Comparison of ENCODE assay signal across 8 cellular contexts in genomic region chr15:89442671-89443307, GRCh38. TPM values are rescaled to one million over a fixed set of nuclear protein-coding genes. Genes with fewer than 3 reads are reported as not detected.
DNase-seq lines count a peak whose midpoint lies in the region; ATAC-seq and TF ChIP-seq lines count a peak whose summit lies in the region.

No MANE protein-coding gene starts in this region.

- no peaks in the 10 kb centered on the region for H3K4me1 ChIP-seq in GM23248 (ENCODE audit: insufficient read depth)

- ATAC-seq in GM19452 (IDR thresholded peaks at IDR 0.05; ENCODE audit: unreplicated experiment), result no peak

- H3K27ac Mint-ChIP-seq in CD14-positive monocyte, result no peak overlapping the region
- H3K27ac Mint-ChIP-seq in activated naive CD8-positive, alpha-beta T cell treated with anti-CD3 and anti-CD28 coated beads for 36 hours, result no peak overlapping the region

- H3K4me1 Mint-ChIP-seq in CD14-positive monocyte, result peaks cover 14% of the 10 kb centered on the region
- H3K4me1 Mint-ChIP-seq in activated naive CD8-positive, alpha-beta T cell treated with anti-CD3 and anti-CD28 coated beads for 36 hours, result no peaks in the 10 kb centered on the region

- no peaks in the 10 kb centered on the region for H3K9me2 ChIP-seq in GM23248 (ENCODE audit: insufficient read depth)

- peaks cover 62% of the 10 kb centered on the region for H3K27me3 ChIP-seq in GM23248 (replicated peaks; ENCODE audit: insufficient read depth)

- H2AFZ ChIP-seq in GM23248, result no peak overlapping the region

- H3K4me2 ChIP-seq in GM23248 (ENCODE audit: unreplicated experiment), result no peak overlapping the region

- H3K9me3 ChIP-seq in GM23248 (ENCODE audit: low read depth), result no peaks in the 10 kb centered on the region

- DNase-seq in CD14-positive monocyte (ENCODE audit: low spot score) (no peak), GM23248 (peak; percentile 67), NOMO-1 treated with DMSO at 0.1 percent for 48 hours (lab: John Stamatoyannopoulos, UW; ENCODE audit: unreplicated experiment) (peak; percentile 60), iPS-NIHi7 (ENCODE audit: extremely low spot score) (peak; percentile 90), NCI-H2029 (lab: John Stamatoyannopoulos, UW) (no peak)
- peak; percentile 50 for DNase-seq in activated naive CD8-positive, alpha-beta T cell treated with anti-CD3 and anti-CD28 coated beads for 36 hours
- DNase-seq in stimulated activated CD8-positive, alpha-beta memory T cell treated with anti-CD3 and anti-CD28 coated beads, Interleukin-2, amount 100 ng/mL, for 48 hours (ENCODE audit: low read depth in 2 of 2), result peak; percentile 53 to 64

- H3K9ac ChIP-seq in GM23248, result no peak overlapping the region

- TF ChIP-seq CTCF in CD14-positive monocyte (IDR thresholded peaks at IDR 0.05), result peak; percentile 86

- no peaks in the 10 kb centered on the region for H3K79me2 ChIP-seq in GM23248 (ENCODE audit: insufficient read depth)

- H3K9me3 Mint-ChIP-seq in CD14-positive monocyte, result peaks cover 0 to 2% (median 0%) of the 10 kb centered on the region in 7 donors
- no peaks in the 10 kb centered on the region for H3K9me3 Mint-ChIP-seq in activated naive CD8-positive, alpha-beta T cell treated with anti-CD3 and anti-CD28 coated beads for 36 hours

- no peak overlapping the region for H3K4me3 ChIP-seq in GM23248

- H3K36me3 Mint-ChIP-seq in CD14-positive monocyte, result peaks cover 0 to 2% of the 10 kb centered on the region in 2 donors
- H3K36me3 Mint-ChIP-seq in activated naive CD8-positive, alpha-beta T cell treated with anti-CD3 and anti-CD28 coated beads for 36 hours, result no peaks in the 10 kb centered on the region

- in situ Hi-C loops in GM23248 (cut with MboI), result no loop called here

- H3K36me3 ChIP-seq in GM23248 (ENCODE audit: low read depth), result no peaks in the 10 kb centered on the region

- H3K27ac ChIP-seq in GM23248, result no peak overlapping the region

- H3K27me3 Mint-ChIP-seq in CD14-positive monocyte (ENCODE audit: low read depth in 3 of 3), result peaks cover 13 to 24% (median 18%) of the 10 kb centered on the region in 3 donors
- peaks cover 14% of the 10 kb centered on the region for H3K27me3 Mint-ChIP-seq in activated naive CD8-positive, alpha-beta T cell treated with anti-CD3 and anti-CD28 coated beads for 36 hours

- intact Hi-C loops in CD14-positive monocyte (cut with micrococcal nuclease), result no loop called here

- 16 to 22% methylated on average over 19 of the region's 19 CpGs for WGBS in GM23248 (ENCODE audit: low coverage in 1 of 2, low lambda C conversion rate in 2 of 2, missing lambda C conversion rate in 2 of 2), 2 experiments

- no peak overlapping the region for H3K4me3 Mint-ChIP-seq in CD14-positive monocyte
- H3K4me3 Mint-ChIP-seq in activated naive CD8-positive, alpha-beta T cell treated with anti-CD3 and anti-CD28 coated beads for 36 hours, result no peak overlapping the region

- no peaks in the 10 kb centered on the region for H3F3A ChIP-seq in GM23248 (ENCODE audit: insufficient read depth)

- no peaks in the 10 kb centered on the region for H4K20me1 ChIP-seq in GM23248 (ENCODE audit: insufficient read depth)

RNA-seq across cellular contexts. Expression of gene RHCG, which starts 53.6 kb away (rescaled TPM):
- not detected for polyA plus RNA-seq in CD14-positive monocyte
- not detected in 2 replicates for total RNA-seq in GM23248 (2014; rRNA removed; shearing (Covaris generic))
- not detected in 2 replicates for polyA plus RNA-seq in GM23248 (2016; fragmentation: Nextera tagmentation; extraction: Ambion mirVana)
- not detected for total RNA-seq in activated naive CD8-positive, alpha-beta T cell treated with anti-CD3 and anti-CD28 coated beads for 36 hours

Comparison
In these comparisons a context has a peak if more than half of its experiments do, and no peak if none do; other contexts are left out.
1. DNase-seq: peak in GM23248 (single experiment), NOMO-1 treated with DMSO at 0.1 percent for 48 hours (single experiment), activated naive CD8-positive, alpha-beta T cell treated with anti-CD3 and anti-CD28 coated beads for 36 hours (single experiment), iPS-NIHi7 (single experiment) and stimulated activated CD8-positive, alpha-beta memory T cell treated with anti-CD3 and anti-CD28 coated beads, Interleukin-2, amount 100 ng/mL, for 48 hours (2 of 2); none in CD14-positive monocyte (single experiment) and NCI-H2029 (single experiment).